22 cellular contexts compared by ENCODE assay signal in genomic region chr13:36360863-36361262, GRCh38. TPM values are rescaled to one million over a fixed set of nuclear protein-coding genes. Genes with fewer than 3 reads are reported as not detected.
DNase-seq lines count a peak whose midpoint lies in the region; ATAC-seq, FAIRE-seq and TF ChIP-seq lines count a peak whose summit lies in the region.
"Had no signal": no experiment of that assay in that cellular context is flagged by ENCODE, and none has a peak within 500 bp of the region (broad histone marks: within the 10 kb centered on the region; RNA-seq: fewer than 3 reads in every experiment).

No MANE protein-coding gene starts in this region.

- peak; percentile 73 for ATAC-seq in SK-N-SH treated with all-trans-retinoic acid at 6 μM for 48 hours
- ATAC-seq: GM23338, HCT116 had no signal

- WGBS in SK-N-SH (ENCODE audit: low lambda C conversion rate): 9% methylated on average over 1 of the region's 1 CpG
- 48 to 60% methylated on average over 1 of the region's 1 CpG for WGBS in GM23248 (ENCODE audit: low coverage in 1 of 2, low lambda C conversion rate in 2 of 2, missing lambda C conversion rate in 2 of 2), 2 experiments

- H3K4me3 ChIP-seq in SK-N-SH (ENCODE audit: low read depth in 2 of 2, low read length in 1 of 2): no peak overlapping the region
- no peak overlapping the region for H3K4me3 ChIP-seq in adipocyte (ENCODE audit: low read length)
- no peak overlapping the region for H3K4me3 ChIP-seq in fibroblast of the aortic adventitia (ENCODE audit: low read depth, low read length)
- no peak overlapping the region for H3K4me3 ChIP-seq in GM23248
- H3K4me3 ChIP-seq: BLaER1 treated with 17β-estradiol and CSF1 and Interleukin-3, amounts not matched to agents 10 nM and 100 nM; GM23338 had no signal

- no peaks in the 10 kb centered on the region; a peak in 2 of 4 replicates for H3K4me1 ChIP-seq in SK-N-SH (ENCODE audit: control insufficient read depth in 1 of 2, insufficient read depth in 2 of 2, low read depth in 1 of 2, low read length in 1 of 2)
- peaks cover 58% of the 10 kb centered on the region for H3K4me1 ChIP-seq in adipocyte (ENCODE audit: control insufficient read depth, insufficient read depth, low read length)
- H3K4me1 ChIP-seq in GM23248 (ENCODE audit: insufficient read depth): peaks cover 7% of the 10 kb centered on the region; the same call in 1 of the 2 replicates
- H3K4me1 ChIP-seq: BE2C; BLaER1 treated with 17β-estradiol and CSF1 and Interleukin-3, amounts not matched to agents 10 nM and 100 nM had no signal

- no peaks in the 10 kb centered on the region; the same call in 1 of the 2 replicates for H3K27me3 ChIP-seq in SK-N-SH (ENCODE audit: insufficient read depth)
- no peaks in the 10 kb centered on the region for H3K27me3 ChIP-seq in adipocyte (replicated peaks; ENCODE audit: control insufficient read depth, insufficient read depth, low read length)
- H3K27me3 ChIP-seq in GM23248 (replicated peaks; ENCODE audit: insufficient read depth): no peaks in the 10 kb centered on the region
- H3K27me3 ChIP-seq: BLaER1 treated with 17β-estradiol and CSF1 and Interleukin-3, amounts not matched to agents 10 nM and 100 nM had no signal

- in situ Hi-C loops in GM23248 (cut with MboI): no loop called here

- TF ChIP-seq RAD21 in SK-N-SH (IDR thresholded peaks at IDR 0.05; ENCODE audit: low read length): no peak

- H3K27ac ChIP-seq in SK-N-SH (ENCODE audit: low read depth in 2 of 2, low read length in 1 of 2) (no peak overlapping the region), GM23248 (no peak overlapping the region)
- H3K27ac ChIP-seq: 22Rv1; BLaER1 treated with 17β-estradiol and CSF1 and Interleukin-3, amounts not matched to agents 10 nM and 100 nM had no signal

- POLR2A ChIA-PET in SK-N-SH (lab: Yijun Ruan, JAX): no interaction called here

- no peak for TF ChIP-seq EP300 in SK-N-SH (IDR thresholded peaks at IDR 0.05; ENCODE audit: borderline replicate concordance in 1 of 2, low read depth in 1 of 2, low read length in 1 of 2)

- no peaks in the 10 kb centered on the region for H3K9me2 ChIP-seq in SK-N-SH
- no peaks in the 10 kb centered on the region for H3K9me2 ChIP-seq in GM23248 (ENCODE audit: insufficient read depth)

- no peak for FAIRE-seq in GM12891 (lab: Jason Lieb, UNC)
- FAIRE-seq: A204.1, GM12892 had no signal

- H3K79me2 ChIP-seq in SK-N-SH (ENCODE audit: insufficient read depth) (no peaks in the 10 kb centered on the region), GM23248 (ENCODE audit: insufficient read depth) (no peaks in the 10 kb centered on the region)

- CTCF ChIA-PET in SK-N-SH (lab: Yijun Ruan, JAX): interaction anchor here (0.8 to 3.7 kb wide), 2 partner anchors 11 to 14 kb away, joined by 3 to 24 read pairs; no protein-coding TSS in a partner anchor

- no peaks in the 10 kb centered on the region for H3F3A ChIP-seq in SK-N-SH (replicated peaks; ENCODE audit: insufficient read depth)
- H3F3A ChIP-seq in GM23248 (ENCODE audit: insufficient read depth): peaks cover 6% of the 10 kb centered on the region

- DNase-seq in SK-N-SH: no peak
- DNase-seq in adipocyte (ENCODE audit: low read depth): peak; percentile 58
- DNase-seq in fibroblast of the aortic adventitia (ENCODE audit: low read depth): peak; percentile 17
- no peak for DNase-seq in GM23248
- no peak for DNase-seq in activated CD4-positive, alpha-beta T cell treated with anti-CD3 and anti-CD28 coated beads for 4 hours
- DNase-seq in GM12891 (ENCODE audit: insufficient read length, low spot score): no peak
- DNase-seq: AML-193; BE2C; Calu3; CD4-positive, alpha-beta T cell; COR-L47; DMS53; DMS79 treated with DMSO at 0.1 percent for 48 hours; GF-D8; H9 had no signal

- H3K9ac ChIP-seq in SK-N-SH (no peak overlapping the region), adipocyte (ENCODE audit: low read length) (no peak overlapping the region), GM23248 (no peak overlapping the region)
- H3K9ac ChIP-seq: BLaER1 treated with 17β-estradiol and CSF1 and Interleukin-3, amounts not matched to agents 10 nM and 100 nM had no signal

- no peaks in the 10 kb centered on the region for H4K20me1 ChIP-seq in SK-N-SH (ENCODE audit: insufficient read depth)
- no peaks in the 10 kb centered on the region for H4K20me1 ChIP-seq in GM23248 (ENCODE audit: insufficient read depth)
- H4K20me1 ChIP-seq: BLaER1 treated with 17β-estradiol and CSF1 and Interleukin-3, amounts not matched to agents 10 nM and 100 nM had no signal

- H3K9me3 ChIP-seq in SK-N-SH (no peaks in the 10 kb centered on the region), adipocyte (ENCODE audit: control insufficient read depth, low read length) (no peaks in the 10 kb centered on the region), GM23248 (ENCODE audit: low read depth) (no peaks in the 10 kb centered on the region)
- H3K9me3 ChIP-seq: BE2C had no signal

- H3K4me2 ChIP-seq in SK-N-SH: no peak overlapping the region
- H3K4me2 ChIP-seq in GM23248 (ENCODE audit: unreplicated experiment): no peak overlapping the region
- H3K4me2 ChIP-seq: BLaER1 treated with 17β-estradiol and CSF1 and Interleukin-3, amounts not matched to agents 10 nM and 100 nM; GM23338 had no signal

- TF ChIP-seq CTCF in SK-N-SH (IDR thresholded peaks at IDR 0.05) (no peak), fibroblast of the aortic adventitia (IDR thresholded peaks at IDR 0.05; ENCODE audit: insufficient read depth, low read length) (no peak)

- H3K36me3 ChIP-seq in SK-N-SH (replicated peaks in 1 of 2; ENCODE audit: control insufficient read depth in 1 of 2, insufficient read depth in 2 of 2, low read length in 1 of 2) (no peaks in the 10 kb centered on the region), adipocyte (ENCODE audit: control insufficient read depth, insufficient read depth, low read length, severe bottlenecking) (no peaks in the 10 kb centered on the region), GM23248 (ENCODE audit: low read depth) (no peaks in the 10 kb centered on the region)
- H3K36me3 ChIP-seq: BE2C; BLaER1 treated with 17β-estradiol and CSF1 and Interleukin-3, amounts not matched to agents 10 nM and 100 nM had no signal

- TF ChIP-seq POLR2A in GM12891 (IDR thresholded peaks at IDR 0.05; ENCODE audit: low read depth, low read length): no peak

- H2AFZ ChIP-seq in SK-N-SH (ENCODE audit: low read depth): no peak overlapping the region
- no peak overlapping the region for H2AFZ ChIP-seq in GM23248
- H2AFZ ChIP-seq: GM23338 had no signal

TF ChIP-seq in SK-N-SH treated with all-trans-retinoic acid at 6 μM for 48 hours, 23 proteins besides CTCF, POLR2A, EP300 and RAD21 (continues in another document):
- TF ChIP-seq PATZ1 (CRISPR knock-in tag; IDR thresholded peaks at IDR 0.05; ENCODE audit: borderline replicate concordance): no peak

TF ChIP-seq in SK-N-SH, 30 proteins besides CTCF, POLR2A, EP300 and RAD21:
- no peak for TF ChIP-seq MAX (IDR thresholded peaks at IDR 0.05; ENCODE audit: low read depth)

TF ChIP-seq in GM12891, 5 proteins besides CTCF, POLR2A, EP300 and RAD21:
- TF ChIP-seq TAF1 (IDR thresholded peaks at IDR 0.05; ENCODE audit: low read depth, low read length) (no peak), PAX5 (IDR thresholded peaks at IDR 0.05; ENCODE audit: insufficient read depth, low read length, severe bottlenecking) (no peak), POLR2AphosphoS5 (IDR thresholded peaks at IDR 0.05; ENCODE audit: low read depth, low read length) (no peak), SPI1 (IDR thresholded peaks at IDR 0.05; ENCODE audit: low read depth, low read length) (no peak), POU2F2 (IDR thresholded peaks at IDR 0.05; ENCODE audit: low read depth, low read length) (no peak)
TF ChIP-seq in GM12891: peak in this region for 0.

RNA-seq across cellular contexts. Expression of gene SPART, which starts 14.7 kb away (rescaled TPM):
- polyA plus RNA-seq in SK-N-SH (2012; rRNA removed): 4.8 and 8.4 TPM in 2 replicates
- polyA plus RNA-seq in SK-N-SH (2012; cell fraction: cytosol; rRNA removed): 7.6 TPM in 2 replicates
- 2.0 and 8.8 TPM in 2 replicates for polyA plus RNA-seq in SK-N-SH (2012; cell fraction: nucleus; rRNA removed)
- 62.7 and 95.4 TPM in 2 replicates for total RNA-seq in fibroblast of the aortic adventitia (ENCODE audit: low replicate concordance)
- total RNA-seq in GM23248 (2014; rRNA removed; shearing (Covaris generic)): 77.1 and 82.4 TPM in 2 replicates
- polyA plus RNA-seq in GM23248 (2016; fragmentation: Nextera tagmentation; extraction: Ambion mirVana): 66.3 and 72.8 TPM in 2 replicates
- 0.17 TPM for polyA plus RNA-seq in GM12891 (2012; ENCODE audit: low read depth, missing spikeins)
- total RNA-seq: Calu3 had no signal

Comparison
In these comparisons a context has a peak if more than half of its experiments do, and no peak if none do; other contexts are left out.
1. DNase-seq: peak in adipocyte (single experiment) and fibroblast of the aortic adventitia (single experiment); none in SK-N-SH (single experiment), GM23248 (single experiment), activated CD4-positive, alpha-beta T cell treated with anti-CD3 and anti-CD28 coated beads for 4 hours (0 of 2) and GM12891 (single experiment).